8 cellular contexts compared by ENCODE assay signal in the genomic region with DNA sequence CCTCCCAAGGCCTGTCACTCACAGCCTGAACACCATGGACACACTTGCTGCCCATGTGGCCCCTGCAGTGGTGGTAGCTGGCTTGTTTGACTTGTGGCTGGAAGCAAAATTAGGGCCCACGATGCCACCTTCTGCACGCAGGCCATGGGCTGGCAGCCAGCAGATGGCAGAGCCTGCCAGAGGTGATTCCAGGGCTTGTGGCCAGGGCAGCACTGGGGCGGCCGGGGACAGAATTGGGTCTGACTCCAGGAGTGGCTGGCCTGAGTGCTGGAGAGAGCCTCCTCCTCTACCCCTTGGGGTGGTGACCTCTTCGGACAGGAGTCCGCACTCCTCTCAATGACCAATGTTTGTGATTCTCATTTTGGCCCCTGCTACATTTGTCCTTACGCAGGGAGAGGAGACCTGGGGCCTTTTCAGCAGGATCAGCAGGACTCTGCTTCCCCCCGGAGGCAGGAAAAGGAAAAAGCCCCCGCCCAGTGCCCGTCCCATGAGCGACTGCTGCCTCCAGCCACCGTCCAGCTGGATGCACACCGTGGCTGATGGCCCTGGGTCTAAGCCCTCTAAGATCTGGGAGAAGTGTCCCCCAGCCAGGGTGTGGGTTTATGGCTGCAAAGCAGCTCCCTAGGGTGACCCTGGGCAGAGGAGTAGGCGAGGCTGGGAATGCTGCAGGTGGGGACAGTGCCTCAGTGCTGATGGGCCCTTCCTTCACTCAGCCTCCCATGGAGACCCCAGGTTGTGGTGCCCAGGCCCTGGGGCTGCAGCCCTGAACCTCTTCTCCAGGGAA. TPM values are rescaled to one million over a fixed set of nuclear protein-coding genes. Genes with fewer than 3 reads are reported as not detected.
DNase-seq lines count a peak whose midpoint lies in the region; ATAC-seq, FAIRE-seq and TF ChIP-seq lines count a peak whose summit lies in the region.

No MANE protein-coding gene starts in this region.

- DNase-seq in GF-D8 (lab: John Stamatoyannopoulos, UW): peak; percentile 39
- DNase-seq in NCI-H82 (lab: John Stamatoyannopoulos, UW): peak; percentile 73
- DNase-seq in GM12878 (ENCODE audit: low read depth, low spot score): no peak
- peak; percentile 54 for DNase-seq in iPS-NIHi11 (ENCODE audit: low spot score)
- peak; percentile 64 for DNase-seq in small intestine
- DNase-seq in GM19238 (ENCODE audit: insufficient read length, low spot score): no peak

- CTCF ChIA-PET in GM12878 (lab: Yijun Ruan, JAX): interaction anchor here (0.5 to 16.6 kb wide), 11 partner anchors 9 to 279 kb away, joined by 3 to 275 read pairs (median 5); partner anchors contain the start of gene DDIT4

- no peaks in the 10 kb centered on the region for H3K36me3 ChIP-seq in ACC112 (ENCODE audit: insufficient read depth, low read length)
- 0 out of 4 replicates have a peak, but pooled peaks cover 0 to 3% of the 10 kb centered on the region in 2 experiments for H3K36me3 ChIP-seq in GM12878 (ENCODE audit: control insufficient read depth in 2 of 2, insufficient read depth in 2 of 2, low read length in 1 of 2)
- H3K36me3 ChIP-seq in small intestine (ENCODE audit: control insufficient read depth in 2 of 2, insufficient read depth in 2 of 2, low read length in 2 of 2): no peaks in the 10 kb centered on the region

- H3K27ac ChIP-seq in ACC112 (ENCODE audit: low read depth, low read length) (peak overlapping the region; percentile 29; the same call in 1 of the 2 replicates), GM12878 (ENCODE audit: control insufficient read depth, insufficient read depth) (0 out of 2 replicates have a peak overlapping the region, but pooled peaks have one; percentile 22), small intestine (ENCODE audit: low read depth in 1 of 2, low read length in 1 of 2) (peak overlapping the region in 1 of 2 donors; percentile 39)

- intact Hi-C loops in GM12878 (cut with micrococcal nuclease; ENCODE audit: unreplicated experiment): no loop called here

- H3K27me3 ChIP-seq in ACC112 (ENCODE audit: insufficient read depth, low read length) (no peaks in the 10 kb centered on the region), GM12878 (replicated peaks in 1 of 2; ENCODE audit: control insufficient read depth in 2 of 2, insufficient read depth in 2 of 2, low read length in 1 of 2) (no peaks in the 10 kb centered on the region), small intestine (ENCODE audit: control insufficient read depth in 2 of 2, insufficient read depth in 2 of 2, low read length in 2 of 2) (no peaks in the 10 kb centered on the region)

- no peaks in the 10 kb centered on the region for H3K79me2 ChIP-seq in ACC112 (ENCODE audit: control insufficient read depth, insufficient read depth, low read length, unreplicated experiment)
- no peaks in the 10 kb centered on the region; the same call in 1 of the 2 replicates for H3K79me2 ChIP-seq in GM12878 (ENCODE audit: control insufficient read depth, insufficient read depth, low read length)

- H3K9me3 ChIP-seq in GM12878 (replicated peaks; ENCODE audit: control insufficient read depth, insufficient read depth, low read length): no peaks in the 10 kb centered on the region
- H3K9me3 ChIP-seq in small intestine (ENCODE audit: control insufficient read depth, low read depth): no peaks in the 10 kb centered on the region

- H3K4me1 ChIP-seq in ACC112 (ENCODE audit: control insufficient read depth, insufficient read depth, low read length, unreplicated experiment) (peaks cover 35% of the 10 kb centered on the region), GM12878 (ENCODE audit: control insufficient read depth, insufficient read depth, low read length) (peaks cover 48% of the 10 kb centered on the region), small intestine (ENCODE audit: control insufficient read depth in 2 of 2, insufficient read depth in 1 of 2, low read depth in 1 of 2, low read length in 1 of 2) (peaks cover 4 to 7% of the 10 kb centered on the region in 2 donors)

- H4K20me1 ChIP-seq in GM12878 (ENCODE audit: control insufficient read depth, insufficient read depth): no peaks in the 10 kb centered on the region

- H2AFZ ChIP-seq in ACC112 (ENCODE audit: low read length, unreplicated experiment) (peak overlapping the region; percentile 33), GM12878 (ENCODE audit: control insufficient read depth, low read depth, low read length) (peak overlapping the region; percentile 28)

- RAD21 ChIA-PET in GM12878 (lab: Charles Lee; ENCODE audit: unreplicated experiment): interaction anchor here (0.6 to 10.0 kb wide), 12 partner anchors 7 to 1304 kb away, joined by 3 to 170 read pairs (median 4); no protein-coding TSS in a partner anchor

- in situ Hi-C loops in GM12878 (cut with MboI): no loop called here

- TF ChIP-seq RAD21 in GM12878 (IDR thresholded peaks at IDR 0.05; ENCODE audit: insufficient read depth, low read depth, low read length): peak; percentile 76

- SMC1A ChIA-PET in GM12878 (lab: Charles Lee; ENCODE audit: uncharacterized antibody, unreplicated experiment): interaction anchor here (0.7 to 2.1 kb wide), 6 partner anchors 8 to 279 kb away, joined by 3 to 12 read pairs (median 6); no protein-coding TSS in a partner anchor

- no peak for TF ChIP-seq EP300 in GM12878 (IDR thresholded peaks at IDR 0.05; ENCODE audit: borderline replicate concordance in 1 of 2, control insufficient read depth in 1 of 2, low read depth in 2 of 2, low read length in 2 of 2)

- H3K4me3 ChIP-seq in ACC112 (ENCODE audit: low read depth, low read length): no peak overlapping the region
- no peak overlapping the region for H3K4me3 ChIP-seq in GM12878
- no peak overlapping the region for H3K4me3 ChIP-seq in small intestine (ENCODE audit: low read depth in 1 of 2, low read length in 2 of 2)

- ATAC-seq in GM12878 (no peak), GM19035 (IDR thresholded peaks at IDR 0.05; ENCODE audit: unreplicated experiment) (no peak)

- TF ChIP-seq CTCF in GM12878 (IDR thresholded peaks at IDR 0.05 in 2 of 3, conservative IDR thresholded peaks at IDR 0.05 in 1 of 3; ENCODE audit: control insufficient read depth in 2 of 3, extremely low read depth in 1 of 3, insufficient read depth in 1 of 3, low read depth in 3 of 3, low read length in 3 of 3): peak; percentile 11 to 54 (median 41); a peak in 4 of 6 replicates

- FAIRE-seq in GM12878 (lab: Jason Lieb, UNC): no peak
- no peak for FAIRE-seq in small intestine (lab: Jason Lieb, UNC)

- POLR2A ChIA-PET in GM12878 (lab: Charles Lee): interaction anchor here (1.2 to 5.8 kb wide), 3 partner anchors 51 to 68 kb away, joined by 3 to 56 read pairs (median 4); partner anchors contain the start of gene DDIT4

- peak overlapping the region; percentile 0 for H3K9ac ChIP-seq in GM12878 (ENCODE audit: control insufficient read depth, insufficient read depth, low read length)

- no peak; the same call in 1 of the 2 replicates for TF ChIP-seq POLR2A in GM12878 (IDR thresholded peaks at IDR 0.05; ENCODE audit: low read depth, low read length)

- BruUV-seq in GM12878 (replicated peaks; lab: Mats Ljungman, UMichigan): no TSS peak

- H3K4me2 ChIP-seq in GM12878 (ENCODE audit: control insufficient read depth, insufficient read depth): no peak overlapping the region

- WGBS in GM12878 (ENCODE audit: insufficient coverage, insufficient replicate concordance, low lambda C conversion rate, missing lambda C conversion rate): 75% methylated on average over 14 of the region's 14 CpGs
- WGBS in small intestine, 3 donors: 39 to 42% (median 39%) methylated on average over 14 of the region's 14 CpGs

TF ChIP-seq in GM12878, 131 proteins besides CTCF, POLR2A, EP300 and RAD21 (continues in another document):
- TF ChIP-seq TCF12 (IDR thresholded peaks at IDR 0.05; ENCODE audit: low read depth, low read length) (no peak), ZNF384 (IDR thresholded peaks at IDR 0.05; ENCODE audit: borderline replicate concordance, low read depth, low read length) (no peak), IKZF1 (conservative IDR thresholded peaks at IDR 0.05) (no peak; the same call in 1 of the 2 replicates), RELA (IDR thresholded peaks at IDR 0.05; ENCODE audit: borderline replicate concordance, partially characterized antibody) (no peak)

RNA-seq across cellular contexts. Expression of gene DNAJB12, which starts 26.5 kb away (rescaled TPM):
- 25.8 and 26.5 TPM in 2 replicates for total RNA-seq in GM12878 (2013; cell fraction: nucleolus; rRNA removed)
- 27.0 and 29.9 TPM in 2 replicates for total RNA-seq in GM12878 (2014; rRNA removed)
- 16.0 and 18.0 TPM in 2 replicates for total RNA-seq in GM12878 (2014; rRNA removed; fragmentation: Illumina TruSeq; extraction: Trizol)
- 26.9 and 27.7 TPM in 2 replicates for total RNA-seq in GM12878 (2021)
- polyA plus RNA-seq in GM12878 (2011; ENCODE audit: low read depth): 8.5 TPM
- polyA plus RNA-seq in GM12878 (2011; rRNA removed): 4.5 and 10.7 TPM in 2 replicates
- 13.3 and 15.1 TPM in 2 replicates for polyA plus RNA-seq in GM12878 (2011; cell fraction: cytosol; rRNA removed)
- 27.0 and 29.8 TPM in 2 replicates for polyA plus RNA-seq in GM12878 (2011; cell fraction: nucleus; rRNA removed)
- polyA plus RNA-seq in GM12878 (2012): 13.1 and 16.0 TPM in 2 replicates
- polyA plus RNA-seq in GM12878 (2014; fragmentation: Illumina TruSeq; extraction: Trizol): 11.1 and 19.3 TPM in 2 replicates
- polyA plus RNA-seq in GM12878 (2014; fragmentation: Nextera tagmentation; extraction: Ambion mirVana): 1 to 10 TPM; 4.6 to 7.6 TPM
- 18.4 and 22.7 TPM in 2 replicates for polyA plus RNA-seq in GM12878 (2014; rRNA removed)
- polyA plus RNA-seq in GM12878 (2016; fragmentation: Nextera tagmentation; extraction: Ambion mirVana): 10 to 100 TPM; 28.7 to 31.6 TPM
- 7.8 and 11.3 TPM in 2 replicates for polyA minus RNA-seq in GM12878 (2011; rRNA and poly(A)+ RNA removed)
- 6.5 and 9.6 TPM in 2 replicates for polyA minus RNA-seq in GM12878 (2011; cell fraction: cytosol; rRNA and poly(A)+ RNA removed)
- polyA minus RNA-seq in GM12878 (2011; cell fraction: nucleus; rRNA and poly(A)+ RNA removed): 9.7 and 19.6 TPM in 2 replicates
- polyA plus RNA-seq in small intestine: 10 to 100 TPM; 17.0 to 27.3 (median 18.6) TPM

RNA-seq across cellular contexts. Expression of gene DDIT4, which starts 54.5 kb away (rescaled TPM):
- 278 and 329 TPM in 2 replicates for total RNA-seq in GM12878 (2013; cell fraction: nucleolus; rRNA removed)
- total RNA-seq in GM12878 (2014; rRNA removed) (227 and 228 TPM in 2 replicates), GM12878 (2014; rRNA removed; fragmentation: Illumina TruSeq; extraction: Trizol) (75.4 and 76.9 TPM in 2 replicates), GM12878 (2021) (192 and 210 TPM in 2 replicates)
- 31.9 TPM for polyA plus RNA-seq in GM12878 (2011; ENCODE audit: low read depth)
- polyA plus RNA-seq in GM12878 (2011; rRNA removed) (181 and 277 TPM in 2 replicates), GM12878 (2014; fragmentation: Illumina TruSeq; extraction: Trizol) (35.2 and 44.5 TPM in 2 replicates), GM12878 (2014; fragmentation: Nextera tagmentation; extraction: Ambion mirVana) (1 to 10 TPM; 2.1 to 5.0 TPM), GM12878 (2014; rRNA removed) (174 and 190 TPM in 2 replicates), GM12878 (2016; fragmentation: Nextera tagmentation; extraction: Ambion mirVana) (100 to 1,000 TPM; 245 to 268 TPM), small intestine (100 to 1,000 TPM in 1 of 3 donors, 10 to 100 TPM in 2; 34.4 to 330 (median 36.5) TPM)
- polyA plus RNA-seq in GM12878 (2011; cell fraction: cytosol; rRNA removed): 307 and 319 TPM in 2 replicates
- polyA plus RNA-seq in GM12878 (2011; cell fraction: nucleus; rRNA removed): 445 and 463 TPM in 2 replicates
- 108 and 193 TPM in 2 replicates for polyA plus RNA-seq in GM12878 (2012)
- polyA minus RNA-seq in GM12878 (2011; rRNA and poly(A)+ RNA removed): 219 and 366 TPM in 2 replicates
- polyA minus RNA-seq in GM12878 (2011; cell fraction: cytosol; rRNA and poly(A)+ RNA removed): 187 and 217 TPM in 2 replicates
- 480 and 614 TPM in 2 replicates for polyA minus RNA-seq in GM12878 (2011; cell fraction: nucleus; rRNA and poly(A)+ RNA removed)

Comparison
In these comparisons a context has a peak if more than half of its experiments do, and no peak if none do; other contexts are left out.
1. DNase-seq: peak in GF-D8 (single experiment), NCI-H82 (single experiment), iPS-NIHi11 (single experiment) and small intestine (single experiment); none in GM12878 (single experiment) and GM19238 (single experiment).